In genomic region chr11:39367526-39367925, GRCh38 we compare ENCODE assay signal across 14 cellular contexts.
"Had no signal": no experiment of that assay in that cellular context is flagged by ENCODE, and none has a peak within 500 bp of the region (broad histone marks: within the 10 kb centered on the region; RNA-seq: fewer than 3 reads in every experiment).

No MANE protein-coding gene starts in this region.

- H3K27me3 ChIP-seq: ascending aorta, colonic mucosa, heart right ventricle, thyroid gland had no signal

- H3K9me3 Mint-ChIP-seq: activated CD4-positive, alpha-beta memory T cell treated with anti-CD3 and anti-CD28 coated beads for 36 hours; memory B cell; T-helper 1 cell treated with Interleukin-12 subunit alpha and Interleukin-12 subunit beta and Interleukin-4 antibody, amounts not matched to agents 30 μg/mL and 1 μg/mL, for 36 hours had no signal

- H3K9ac ChIP-seq: parathyroid adenoma, SK-N-SH had no signal

- H3K27ac Mint-ChIP-seq: activated CD4-positive, alpha-beta memory T cell treated with anti-CD3 and anti-CD28 coated beads for 36 hours; memory B cell; T-helper 1 cell treated with Interleukin-12 subunit alpha and Interleukin-12 subunit beta and Interleukin-4 antibody, amounts not matched to agents 30 μg/mL and 1 μg/mL, for 36 hours had no signal

- H3K4me3 Mint-ChIP-seq: activated CD4-positive, alpha-beta memory T cell treated with anti-CD3 and anti-CD28 coated beads for 36 hours; memory B cell; T-helper 1 cell treated with Interleukin-12 subunit alpha and Interleukin-12 subunit beta and Interleukin-4 antibody, amounts not matched to agents 30 μg/mL and 1 μg/mL, for 36 hours had no signal

- ATAC-seq: heart right ventricle had no signal

- H3K4me1 ChIP-seq: ascending aorta, colonic mucosa, left ventricle myocardium inferior, parathyroid adenoma, thyroid gland had no signal

- H2AFZ ChIP-seq: parathyroid adenoma had no signal

- H3K36me3 Mint-ChIP-seq: activated CD4-positive, alpha-beta memory T cell treated with anti-CD3 and anti-CD28 coated beads for 36 hours; memory B cell had no signal

- H3K36me3 ChIP-seq: ascending aorta, colonic mucosa, heart right ventricle, left ventricle myocardium inferior, thyroid gland had no signal

- H3K4me3 ChIP-seq: ascending aorta, colonic mucosa, heart right ventricle, left ventricle myocardium inferior, thyroid gland had no signal

- H3K9me3 ChIP-seq: ascending aorta, colonic mucosa, heart right ventricle, left ventricle myocardium inferior, SK-N-SH, thyroid gland had no signal

- H3K27ac ChIP-seq: ascending aorta, colonic mucosa, heart right ventricle, left ventricle myocardium inferior, parathyroid adenoma, thyroid gland had no signal

- H3K79me2 ChIP-seq: parathyroid adenoma had no signal

- H3K4me2 ChIP-seq: SK-N-SH had no signal

- H3K27me3 Mint-ChIP-seq: activated CD4-positive, alpha-beta memory T cell treated with anti-CD3 and anti-CD28 coated beads for 36 hours; memory B cell had no signal

- DNase-seq: activated CD4-positive, alpha-beta memory T cell treated with anti-CD3 and anti-CD28 coated beads for 36 hours; activated CD4-positive, CD25-positive, alpha-beta regulatory T cell treated with anti-CD3 and anti-CD28 coated beads, Interleukin-2, amount 50 U/mL, for 72 hours; activated naive CD4-positive, alpha-beta T cell; colonic mucosa; heart right ventricle; left ventricle myocardium inferior; SK-N-SH; stimulated activated CD4-positive, alpha-beta T cell treated with anti-CD3 and anti-CD28 coated beads, Interleukin-15, amount 100 ng/mL, for 24 hours; stimulated activated CD4-positive, alpha-beta T cell treated with anti-CD3 and anti-CD28 coated beads, Interleukin-4, amount 100 ng/mL, for 24 hours; thyroid gland had no signal
